In the genomic region with DNA sequence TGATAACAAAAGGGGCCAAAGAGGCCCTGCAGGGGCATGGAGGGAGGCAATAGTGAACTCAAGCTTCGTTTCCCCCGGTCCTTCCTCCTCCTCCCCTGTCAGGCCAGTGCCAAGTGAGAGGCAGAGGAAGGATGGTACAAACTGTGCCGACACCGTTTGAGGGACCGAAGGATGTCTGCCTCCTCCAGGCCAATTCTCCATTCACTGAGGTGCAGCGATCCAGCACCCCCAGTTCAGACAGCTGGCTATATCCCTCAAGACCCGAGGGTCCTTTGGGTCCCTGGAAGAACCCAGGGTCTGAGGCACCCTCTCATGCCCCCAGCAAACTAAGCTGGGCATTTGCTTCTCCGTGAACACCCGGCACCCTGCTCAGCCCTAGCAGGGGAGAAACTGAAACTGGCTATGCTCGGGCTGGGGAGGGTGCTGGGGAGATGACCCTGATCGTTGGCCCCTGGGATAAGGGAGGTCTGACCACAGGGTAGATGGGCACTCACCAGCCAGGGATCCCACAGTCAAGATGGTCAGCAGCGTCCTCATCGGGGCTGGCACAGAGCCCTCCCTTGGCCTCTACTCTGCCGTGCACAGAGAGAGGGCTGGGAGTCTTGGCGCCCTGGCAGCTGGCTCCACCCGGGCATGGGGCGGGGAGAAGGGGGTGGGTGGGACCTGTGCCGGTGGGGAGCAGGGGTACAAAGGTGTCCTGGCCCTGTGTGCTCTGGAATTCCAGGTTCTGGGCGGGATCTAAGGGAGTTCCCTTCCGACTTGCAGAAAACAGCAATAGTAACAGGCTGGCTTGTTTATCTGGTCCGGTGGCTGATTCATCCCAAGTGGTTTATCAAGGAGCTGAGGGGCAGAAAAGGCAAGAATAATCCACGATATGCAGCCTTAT, we compare ENCODE assay signal across 10 cellular contexts. TPM values are rescaled to one million over a fixed set of nuclear protein-coding genes. Genes with fewer than 3 reads are reported as not detected.
DNase-seq lines count a peak whose midpoint lies in the region; ATAC-seq lines count a peak whose summit lies in the region.
"Had no signal": no experiment of that assay in that cellular context is flagged by ENCODE, and none has a peak within 500 bp of the region (broad histone marks: within the 10 kb centered on the region; RNA-seq: fewer than 3 reads in every experiment).

A gene with protein sequence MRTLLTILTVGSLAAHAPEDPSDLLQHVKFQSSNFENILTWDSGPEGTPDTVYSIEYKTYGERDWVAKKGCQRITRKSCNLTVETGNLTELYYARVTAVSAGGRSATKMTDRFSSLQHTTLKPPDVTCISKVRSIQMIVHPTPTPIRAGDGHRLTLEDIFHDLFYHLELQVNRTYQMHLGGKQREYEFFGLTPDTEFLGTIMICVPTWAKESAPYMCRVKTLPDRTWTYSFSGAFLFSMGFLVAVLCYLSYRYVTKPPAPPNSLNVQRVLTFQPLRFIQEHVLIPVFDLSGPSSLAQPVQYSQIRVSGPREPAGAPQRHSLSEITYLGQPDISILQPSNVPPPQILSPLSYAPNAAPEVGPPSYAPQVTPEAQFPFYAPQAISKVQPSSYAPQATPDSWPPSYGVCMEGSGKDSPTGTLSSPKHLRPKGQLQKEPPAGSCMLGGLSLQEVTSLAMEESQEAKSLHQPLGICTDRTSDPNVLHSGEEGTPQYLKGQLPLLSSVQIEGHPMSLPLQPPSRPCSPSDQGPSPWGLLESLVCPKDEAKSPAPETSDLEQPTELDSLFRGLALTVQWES (minus strand): TSS at position 595 of the 886 bp plus-strand sequence. CDS start 58 bp downstream, at position 537.

- ATAC-seq in HG02798 (IDR thresholded peaks at IDR 0.05; ENCODE audit: poor library complexity, unreplicated experiment) = no peak

- no peak within 1 kb of the TSS for H3K27ac ChIP-seq in epithelial cell of prostate

- DNase-seq in AG08396 (ENCODE audit: low spot score) = peak; percentile 47
- DNase-seq in NCI-H510A (lab: John Stamatoyannopoulos, UW) = peak; percentile 20
- peak; percentile 6 for DNase-seq in epithelial cell of prostate (ENCODE audit: low read depth, low spot score)
- peak; percentile 33 for DNase-seq in myocyte (ENCODE audit: low read depth)
- no peak for DNase-seq in stimulated activated CD4-positive, alpha-beta T cell treated with anti-CD3 and anti-CD28 coated beads, Interleukin-1b, Interleukin-23, amount 100 ng/mL, for 48 hours
- DNase-seq in activated CD8-positive, alpha-beta memory T cell treated with anti-CD3 and anti-CD28 coated beads, Interleukin-2, amount 50 U/mL, for 4 hours = no peak
- DNase-seq in NCI-H128 (lab: John Stamatoyannopoulos, UW; ENCODE audit: unreplicated experiment) = no peak
- DNase-seq: activated T-cell treated with anti-CD3 and anti-CD28 coated beads for 4 hours, NCI-H2107 had no signal

RNA-seq across cellular contexts. Expression of the gene that starts here (rescaled TPM):
- not detected in 2 replicates for total RNA-seq in myocyte
- not detected for polyA plus RNA-seq in myocyte (2012)

Comparison
In these comparisons a context has a peak if more than half of its experiments do, and no peak if none do; other contexts are left out.
1. Peak in DNase-seq in myocyte; RNA of the gene not detected or under 1 TPM.
2. DNase-seq: peak in AG08396 (single experiment), NCI-H510A (single experiment) and epithelial cell of prostate (single experiment); none in stimulated activated CD4-positive, alpha-beta T cell treated with anti-CD3 and anti-CD28 coated beads, Interleukin-1b, Interleukin-23, amount 100 ng/mL, for 48 hours (single experiment), activated CD8-positive, alpha-beta memory T cell treated with anti-CD3 and anti-CD28 coated beads, Interleukin-2, amount 50 U/mL, for 4 hours (single experiment) and NCI-H128 (single experiment).